ENCODE assay signal across 14 cellular contexts in genomic region chrX:123408856-123409737, GRCh38.
DNase-seq lines count a peak whose midpoint lies in the region; ATAC-seq and TF ChIP-seq lines count a peak whose summit lies in the region.
"Had no signal": no experiment of that assay in that cellular context is flagged by ENCODE, and none has a peak within 500 bp of the region (broad histone marks: within the 10 kb centered on the region; RNA-seq: fewer than 3 reads in every experiment).

No MANE protein-coding gene starts in this region.

- peaks cover 33% of the 10 kb centered on the region for H3K4me1 ChIP-seq in KMS-11 (ENCODE audit: low read depth, poor library complexity, severe bottlenecking)
- no peaks in the 10 kb centered on the region for H3K4me1 ChIP-seq in gastrocnemius medialis

- H3K27me3 ChIP-seq in KMS-11 (ENCODE audit: insufficient read depth, low read depth): no peaks in the 10 kb centered on the region
- H3K27me3 ChIP-seq in gastrocnemius medialis: no peaks in the 10 kb centered on the region

- no peak for TF ChIP-seq CTCF in KMS-11 (conservative IDR thresholded peaks at IDR 0.05; ENCODE audit: low read depth, low read length)
- no peak for TF ChIP-seq CTCF in gastrocnemius medialis (IDR thresholded peaks at IDR 0.05 in 4 of 5, conservative IDR thresholded peaks at IDR 0.05 in 1 of 5)

- intact Hi-C loops in gastrocnemius medialis (cut with DNase I; ENCODE audit: low total_unique reads): no loop called here

- peak overlapping the region; percentile 57 for H3K4me2 ChIP-seq in KMS-11

- no peaks in the 10 kb centered on the region for H3K9me3 ChIP-seq in gastrocnemius medialis
- H3K9me3 ChIP-seq: mucosa of descending colon had no signal

- H3K9me3 Mint-ChIP-seq in stimulated activated naive CD8-positive, alpha-beta T cell treated with anti-CD3 and anti-CD28 coated beads, Interleukin-15, amount 100 ng/mL, for 72 hours: no peaks in the 10 kb centered on the region

- no peak for TF ChIP-seq POLR2A in gastrocnemius medialis (IDR thresholded peaks at IDR 0.05)

- ATAC-seq in GM18861 (IDR thresholded peaks at IDR 0.05; ENCODE audit: unreplicated experiment): peak; percentile 37
- peak; percentile 37 for ATAC-seq in GM21786 (IDR thresholded peaks at IDR 0.05; ENCODE audit: unreplicated experiment)
- ATAC-seq in gastrocnemius medialis: peak; percentile 80 to 86
- ATAC-seq in stimulated activated naive CD8-positive, alpha-beta T cell treated with anti-CD3 and anti-CD28 coated beads, Interleukin-15, amount 100 ng/mL, for 72 hours: no peak
- ATAC-seq: mucosa of descending colon, Panc1 had no signal

- no peaks in the 10 kb centered on the region for H4K20me1 ChIP-seq in KMS-11 (ENCODE audit: insufficient read depth)

- H3K27ac Mint-ChIP-seq in stimulated activated naive CD8-positive, alpha-beta T cell treated with anti-CD3 and anti-CD28 coated beads, Interleukin-15, amount 100 ng/mL, for 72 hours: no peak overlapping the region

- H3K79me2 ChIP-seq in KMS-11 (ENCODE audit: insufficient read depth, low read depth): no peaks in the 10 kb centered on the region

- no peak overlapping the region for H3K4me3 ChIP-seq in KMS-11 (IDR thresholded peaks at IDR 0.05; ENCODE audit: insufficient read depth, low read depth, low read length)
- no peak overlapping the region for H3K4me3 ChIP-seq in gastrocnemius medialis
- H3K4me3 ChIP-seq: mucosa of descending colon had no signal

- H3K36me3 ChIP-seq in KMS-11 (ENCODE audit: insufficient read depth): no peaks in the 10 kb centered on the region
- no peaks in the 10 kb centered on the region for H3K36me3 ChIP-seq in gastrocnemius medialis

- H3K9ac ChIP-seq in KMS-11: no peak overlapping the region

- no peaks in the 10 kb centered on the region for H3K27me3 Mint-ChIP-seq in stimulated activated naive CD8-positive, alpha-beta T cell treated with anti-CD3 and anti-CD28 coated beads, Interleukin-15, amount 100 ng/mL, for 72 hours

- H3K27ac ChIP-seq in KMS-11: peak overlapping the region; percentile 41
- peak overlapping the region in 2 of 4 donors; percentile 37 to 43 for H3K27ac ChIP-seq in gastrocnemius medialis

- no peak overlapping the region for H3K4me3 Mint-ChIP-seq in stimulated activated naive CD8-positive, alpha-beta T cell treated with anti-CD3 and anti-CD28 coated beads, Interleukin-15, amount 100 ng/mL, for 72 hours

- no peak for DNase-seq in gastrocnemius medialis
- DNase-seq in stimulated activated naive CD8-positive, alpha-beta T cell treated with anti-CD3 and anti-CD28 coated beads, Interleukin-15, amount 100 ng/mL, for 72 hours: no peak
- no peak for DNase-seq in hippocampal formation (lab: John Stamatoyannopoulos, UW)
- no peak for DNase-seq in NCI-H1694 treated with DMSO at 0.1 percent for 48 hours (lab: John Stamatoyannopoulos, UW)
- DNase-seq in NOMO-1 (lab: John Stamatoyannopoulos, UW; ENCODE audit: unreplicated experiment in 2 of 2): no peak
- DNase-seq: activated gamma-delta T cell treated with Interleukin-2 at 50 U/mL for 16 hours; DMS53; effector CD8-positive, alpha-beta T cell; mucosa of descending colon; NCI-H1436 had no signal

- H2AFZ ChIP-seq in KMS-11 (ENCODE audit: low read depth): peak overlapping the region; percentile 10; the same call in 1 of the 2 replicates

- no peaks in the 10 kb centered on the region for H3K4me1 Mint-ChIP-seq in stimulated activated naive CD8-positive, alpha-beta T cell treated with anti-CD3 and anti-CD28 coated beads, Interleukin-15, amount 100 ng/mL, for 72 hours

- in situ Hi-C loops in gastrocnemius medialis (cut with MboI; ENCODE audit: low sequenced_read_pairs in 4 of 4): no loop called here
